Comparison of ENCODE assay signal across 17 cellular contexts in the genomic region with DNA sequence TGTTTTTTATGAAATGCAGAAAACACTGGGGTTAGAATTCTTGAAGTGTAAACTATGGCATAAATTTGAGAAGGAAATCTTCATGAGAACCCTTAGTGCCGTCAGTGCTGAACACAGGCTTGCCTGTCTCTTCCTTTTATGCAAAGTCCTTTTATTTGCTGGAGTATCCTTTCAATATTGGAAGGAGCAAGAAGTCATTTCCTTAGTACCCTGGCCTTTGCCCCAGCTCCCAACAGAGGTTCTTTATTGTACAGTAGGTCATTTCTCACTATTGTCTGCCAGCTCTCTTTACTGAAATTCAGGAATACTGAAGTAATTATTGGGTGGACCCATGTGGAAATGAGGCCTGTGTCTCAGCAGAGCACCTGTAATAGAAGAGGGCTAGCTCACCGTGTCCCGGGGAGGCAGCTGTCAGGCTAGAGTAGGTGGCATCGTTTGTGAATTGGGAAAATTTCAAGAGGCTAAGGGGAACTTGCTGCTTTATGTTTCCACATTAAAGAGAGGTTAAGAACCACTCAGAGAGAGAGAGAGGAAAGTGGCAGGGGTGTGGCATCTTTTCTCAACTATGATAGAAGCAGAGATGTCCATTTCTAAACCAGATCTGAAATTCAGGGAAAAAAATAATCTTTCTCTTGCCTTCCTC. TPM values are rescaled to one million over a fixed set of nuclear protein-coding genes. Genes with fewer than 3 reads are reported as not detected.
DNase-seq lines count a peak whose midpoint lies in the region; ATAC-seq and TF ChIP-seq lines count a peak whose summit lies in the region.
"Had no signal": no experiment of that assay in that cellular context is flagged by ENCODE, and none has a peak within 500 bp of the region (broad histone marks: within the 10 kb centered on the region; RNA-seq: fewer than 3 reads in every experiment).

No MANE protein-coding gene starts in this region.

- ATAC-seq in mucosa of descending colon, result peak; percentile 87
- no peak for ATAC-seq in HG03097 (IDR thresholded peaks at IDR 0.05; ENCODE audit: low FRiP score, unreplicated experiment)
- ATAC-seq: K562 had no signal

- peaks cover 16% of the 10 kb centered on the region for H3K4me1 ChIP-seq in mucosa of descending colon (ENCODE audit: low read depth)
- H3K4me1 ChIP-seq in transverse colon, result peaks cover 0 to 22% (median 16%) of the 10 kb centered on the region in 4 donors

- no peak for TF ChIP-seq POLR2A in transverse colon (IDR thresholded peaks at IDR 0.05)

- H3K27ac Mint-ChIP-seq in HFFc6, result 0 out of 2 replicates have a peak overlapping the region, but pooled peaks have one; percentile 63
- no peak overlapping the region for H3K27ac Mint-ChIP-seq in activated CD4-positive, alpha-beta T cell treated with anti-CD3 and anti-CD28 coated beads, Interleukin-2, amount 10 ng/mL, durations not matched to agents 24 days and 14 days
- H3K27ac Mint-ChIP-seq: CD4-positive, CD25-positive, alpha-beta regulatory T cell had no signal

- peaks cover 1% of the 10 kb centered on the region; the same call in 1 of the 2 replicates for H3K27me3 Mint-ChIP-seq in HFFc6 (ENCODE audit: insufficient read depth)
- H3K27me3 Mint-ChIP-seq in activated CD4-positive, alpha-beta T cell treated with anti-CD3 and anti-CD28 coated beads, Interleukin-2, amount 10 ng/mL, durations not matched to agents 24 days and 14 days, result peaks cover 45% of the 10 kb centered on the region

- intact Hi-C loops in mucosa of descending colon (cut with DNase I, micrococcal nuclease), result no loop called here
- intact Hi-C loops in transverse colon (cut with DNase I; ENCODE audit: low total_unique reads), result no loop called here
- intact Hi-C loops in activated CD4-positive, alpha-beta T cell treated with anti-CD3 and anti-CD28 coated beads, Interleukin-2, amount 10 ng/mL, durations not matched to agents 24 days and 14 days (cut with micrococcal nuclease), result no loop called here

- DNase-seq in HFFc6 (no peak), NCI-H69 (lab: John Stamatoyannopoulos, UW) (peak; percentile 35), mucosa of descending colon (peak in 1 of 3 donors; percentile 29), transverse colon (peak; percentile 24), T-helper 2 cell (no peak)
- DNase-seq in activated CD4-positive, alpha-beta T cell treated with anti-CD3 and anti-CD28 coated beads, Interleukin-2, amount 10 ng/mL, durations not matched to agents 24 days and 14 days, result no peak
- DNase-seq: CD4-positive, CD25-positive, alpha-beta regulatory T cell; DMS53; H7; NCI-H1417 treated with DMSO at 0.1 percent for 48 hours; NCI-H2029 treated with DMSO at 0.1 percent for 48 hours; NCI-H345; NK-92 treated with Interleukin-12 subunit alpha and Interleukin-12 subunit beta, amount 100 ng/mL, for 24 hours; SHP77; SK-N-SH had no signal

- no peak overlapping the region for H3K4me3 ChIP-seq in mucosa of descending colon
- H3K4me3 ChIP-seq in transverse colon, result no peak overlapping the region
- H3K4me3 ChIP-seq: K562 had no signal

- H3K4me1 Mint-ChIP-seq in HFFc6 (ENCODE audit: low read depth), result peaks cover 20% of the 10 kb centered on the region
- no peaks in the 10 kb centered on the region for H3K4me1 Mint-ChIP-seq in activated CD4-positive, alpha-beta T cell treated with anti-CD3 and anti-CD28 coated beads, Interleukin-2, amount 10 ng/mL, durations not matched to agents 24 days and 14 days
- H3K4me1 Mint-ChIP-seq: CD4-positive, CD25-positive, alpha-beta regulatory T cell had no signal

- peaks cover under 1% of the 10 kb centered on the region for H3K27me3 ChIP-seq in transverse colon

- H3K27ac ChIP-seq in transverse colon, result peak overlapping the region; percentile 49 to 73 (median 62)

- H3K36me3 Mint-ChIP-seq in HFFc6 (ENCODE audit: low read depth), result no peaks in the 10 kb centered on the region
- H3K36me3 Mint-ChIP-seq in activated CD4-positive, alpha-beta T cell treated with anti-CD3 and anti-CD28 coated beads, Interleukin-2, amount 10 ng/mL, durations not matched to agents 24 days and 14 days (ENCODE audit: low read depth), result no peaks in the 10 kb centered on the region

- H3K9me3 ChIP-seq in mucosa of descending colon, result no peaks in the 10 kb centered on the region
- H3K9me3 ChIP-seq in transverse colon, result no peaks in the 10 kb centered on the region
- H3K9me3 ChIP-seq: SK-N-SH had no signal

- TF ChIP-seq CTCF in HFFc6 (IDR thresholded peaks at IDR 0.05) (no peak), mucosa of descending colon (IDR thresholded peaks at IDR 0.05) (no peak), transverse colon (IDR thresholded peaks at IDR 0.05) (no peak)

- H3K36me3 ChIP-seq in mucosa of descending colon (ENCODE audit: low read depth) (no peaks in the 10 kb centered on the region), transverse colon (no peaks in the 10 kb centered on the region)

- no peak overlapping the region for H3K4me3 Mint-ChIP-seq in HFFc6
- H3K4me3 Mint-ChIP-seq in activated CD4-positive, alpha-beta T cell treated with anti-CD3 and anti-CD28 coated beads, Interleukin-2, amount 10 ng/mL, durations not matched to agents 24 days and 14 days, result no peak overlapping the region
- H3K4me3 Mint-ChIP-seq: CD4-positive, CD25-positive, alpha-beta regulatory T cell had no signal

- in situ Hi-C loops in transverse colon (cut with MboI; ENCODE audit: low pct_ligation_motif_present in 1 of 4, low pct_unique_long_range_greater_than_20kb in 1 of 4, low sequenced_read_pairs in 3 of 4), result no loop called here

- no peak for TF ChIP-seq EP300 in transverse colon (IDR thresholded peaks at IDR 0.05; ENCODE audit: low read depth)

- H3K9me3 Mint-ChIP-seq in HFFc6, result no peaks in the 10 kb centered on the region
- no peaks in the 10 kb centered on the region for H3K9me3 Mint-ChIP-seq in activated CD4-positive, alpha-beta T cell treated with anti-CD3 and anti-CD28 coated beads, Interleukin-2, amount 10 ng/mL, durations not matched to agents 24 days and 14 days

- 45 to 50% methylated on average over 4 of the region's 4 CpGs for WGBS in transverse colon (ENCODE audit: low coverage in 1 of 2), 2 donors

RNA-seq across cellular contexts. Expression of gene FHDC1, which starts 8.7 kb away (rescaled TPM):
- total RNA-seq in HFFc6 (2021; fragmentation: NEBNext Ultra II Directional; extraction: Animal tissue kit (Norgen Biotek cat#: 25700)), result under 1 TPM; 0.19 to 0.66 (median 0.28) TPM
- total RNA-seq in mucosa of descending colon (10 to 100 TPM in 2 of 3 donors, 1 to 10 TPM in 1; 8.8 to 16.1 (median 14.1) TPM), transverse colon (10 to 100 TPM in 3 of 4 donors, 1 to 10 TPM in 1; 4.6 to 40.4 (median 15.5) TPM)
- total RNA-seq in activated CD4-positive, alpha-beta T cell treated with anti-CD3 and anti-CD28 coated beads, Interleukin-2, amount 10 ng/mL, durations not matched to agents 24 days and 14 days, result 0.05 TPM in 2 replicates

Comparison
In these comparisons a context has a peak if more than half of its experiments do, and no peak if none do; other contexts are left out.
1. DNase-seq: peak in NCI-H69 (single experiment) and transverse colon (single experiment); none in HFFc6 (single experiment), activated CD4-positive, alpha-beta T cell treated with anti-CD3 and anti-CD28 coated beads, Interleukin-2, amount 10 ng/mL, durations not matched to agents 24 days and 14 days (single experiment) and T-helper 2 cell (0 of 5).